ENCODE assay signal across 18 cellular contexts in the genomic region with DNA sequence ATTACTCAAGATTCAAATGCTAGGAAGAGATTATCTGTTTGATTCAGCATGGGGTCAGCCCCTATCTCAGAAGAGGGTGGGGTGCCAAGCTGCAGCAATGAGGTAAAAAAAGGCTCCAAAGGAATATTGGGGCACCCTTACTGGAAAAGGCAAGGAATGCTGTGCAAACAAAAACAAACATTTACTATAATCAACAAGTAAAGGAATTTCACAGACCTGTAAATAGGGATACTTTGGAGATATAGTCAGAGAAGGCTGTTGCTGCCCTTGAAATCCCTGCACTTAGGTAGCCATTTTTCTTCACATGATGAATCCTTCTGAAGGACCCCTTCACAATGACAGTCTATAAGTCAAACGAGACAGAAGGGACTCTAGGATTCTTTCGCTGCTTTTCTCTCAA.
"Had no signal": no experiment of that assay in that cellular context is flagged by ENCODE, and none has a peak within 500 bp of the region (broad histone marks: within the 10 kb centered on the region; RNA-seq: fewer than 3 reads in every experiment).

No MANE protein-coding gene starts in this region.

- H3K27me3 Mint-ChIP-seq: activated naive CD4-positive, alpha-beta T cell treated with anti-CD3 and anti-CD28 coated beads, Interleukin-2, amount 50 U/mL, for 24 hours; activated T-cell treated with anti-CD3 and anti-CD28 coated beads, Interleukin-2, amount 50 U/mL, for 24 hours; T-cell had no signal

- H3K4me3 Mint-ChIP-seq: activated CD8-positive, alpha-beta memory T cell treated with anti-CD3 and anti-CD28 coated beads, Interleukin-2, amount 10 ng/mL, durations not matched to agents 7 days and 5 days; activated naive CD4-positive, alpha-beta T cell treated with anti-CD3 and anti-CD28 coated beads, Interleukin-2, amount 50 U/mL, for 24 hours; activated T-cell treated with anti-CD3 and anti-CD28 coated beads, Interleukin-2, amount 50 U/mL, for 24 hours; T-cell had no signal

- H3K27ac Mint-ChIP-seq: activated CD8-positive, alpha-beta memory T cell treated with anti-CD3 and anti-CD28 coated beads, Interleukin-2, amount 10 ng/mL, durations not matched to agents 7 days and 5 days; activated naive CD4-positive, alpha-beta T cell treated with anti-CD3 and anti-CD28 coated beads, Interleukin-2, amount 50 U/mL, for 24 hours; activated T-cell treated with anti-CD3 and anti-CD28 coated beads, Interleukin-2, amount 50 U/mL, for 24 hours; T-cell had no signal

- H3K9me3 ChIP-seq: adrenal gland, esophagus muscularis mucosa, pancreas, SK-N-SH, suprapubic skin, upper lobe of right lung had no signal

- H3K36me3 ChIP-seq: adrenal gland, cardiac muscle cell, esophagus muscularis mucosa, pancreas, suprapubic skin, upper lobe of right lung had no signal

- H3K4me1 ChIP-seq: upper lobe of right lung had no signal

- H3K4me3 ChIP-seq: adrenal gland, cardiac muscle cell, esophagus muscularis mucosa, pancreas, suprapubic skin, upper lobe of right lung had no signal

- ATAC-seq: activated CD8-positive, alpha-beta memory T cell treated with anti-CD3 and anti-CD28 coated beads, Interleukin-2, amount 10 ng/mL, durations not matched to agents 7 days and 5 days; stimulated activated naive CD8-positive, alpha-beta T cell treated with anti-CD3 and anti-CD28 coated beads, Interleukin-15, Interleukin-2, amounts not matched to agents 100 U/mL and 50 U/mL, for 24 hours; T-cell; upper lobe of right lung had no signal

- H3K27ac ChIP-seq: cardiac muscle cell had no signal

- H3K9me3 Mint-ChIP-seq: activated naive CD4-positive, alpha-beta T cell treated with anti-CD3 and anti-CD28 coated beads, Interleukin-2, amount 50 U/mL, for 24 hours; activated T-cell treated with anti-CD3 and anti-CD28 coated beads, Interleukin-2, amount 50 U/mL, for 24 hours; T-cell had no signal

- H3K27me3 ChIP-seq: adrenal gland, cardiac muscle cell, esophagus muscularis mucosa, pancreas, suprapubic skin, upper lobe of right lung had no signal

- H3K36me3 Mint-ChIP-seq: activated CD8-positive, alpha-beta memory T cell treated with anti-CD3 and anti-CD28 coated beads, Interleukin-2, amount 10 ng/mL, durations not matched to agents 7 days and 5 days; activated naive CD4-positive, alpha-beta T cell treated with anti-CD3 and anti-CD28 coated beads, Interleukin-2, amount 50 U/mL, for 24 hours; T-cell had no signal

- DNase-seq: activated CD4-positive, CD25-positive, alpha-beta regulatory T cell treated with anti-CD3 and anti-CD28 coated beads, Interleukin-2, amount 50 U/mL, for 72 hours; activated CD8-positive, alpha-beta memory T cell treated with anti-CD3 and anti-CD28 coated beads, Interleukin-2, amount 10 ng/mL, durations not matched to agents 7 days and 5 days; activated effector memory CD4-positive, alpha-beta T cell treated with Interleukin-2 at 50 U/mL for 16 hours; activated T-cell treated with anti-CD3 and anti-CD28 coated beads, Interleukin-2, amount 50 U/mL, for 24 hours; adrenal gland; glutamatergic neuron; kidney glomerular epithelial cell; pancreas; SK-N-SH; stimulated activated CD4-positive, alpha-beta T cell treated with anti-CD3 and anti-CD28 coated beads, Interleukin-4, amount 100 ng/mL, for 1 hour; stimulated activated naive CD8-positive, alpha-beta T cell treated with anti-CD3 and anti-CD28 coated beads, Interleukin-15, Interleukin-2, amounts not matched to agents 100 U/mL and 50 U/mL, for 24 hours; T-cell; T-helper 9 cell; upper lobe of right lung had no signal
